In genomic region chr9:91421022-91421765, GRCh38 we compare ENCODE assay signal across 8 cellular contexts. TPM values are rescaled to one million over a fixed set of nuclear protein-coding genes. Genes with fewer than 3 reads are reported as not detected.
DNase-seq lines count a peak whose midpoint lies in the region; ATAC-seq and TF ChIP-seq lines count a peak whose summit lies in the region.

No MANE protein-coding gene starts in this region.

- peak overlapping the region; percentile 92 for H3K4me3 ChIP-seq in BLaER1
- peak overlapping the region; percentile 59 to 88 (median 81) for H3K4me3 ChIP-seq in breast epithelium
- peak overlapping the region; percentile 64 for H3K4me3 ChIP-seq in kidney epithelial cell (ENCODE audit: low read depth, low read length)

- no peaks in the 10 kb centered on the region for H3K9me3 Mint-ChIP-seq in IgD-negative memory B cell
- H3K9me3 Mint-ChIP-seq in stimulated activated memory B cell treated with anti-CD40 and anti-IgM and Interleukin-4, amounts not matched to agents 10 μg/mL and 1 μg/mL and 100 μg/mL, for 72 hours = no peaks in the 10 kb centered on the region

- H3K27ac Mint-ChIP-seq in IgD-negative memory B cell = peak overlapping the region in 1 of 3 donors; percentile 91
- peak overlapping the region; percentile 90 for H3K27ac Mint-ChIP-seq in stimulated activated memory B cell treated with anti-CD40 and anti-IgM and Interleukin-4, amounts not matched to agents 10 μg/mL and 1 μg/mL and 100 μg/mL, for 72 hours

- H3K27me3 ChIP-seq in BLaER1 (peaks cover 12% of the 10 kb centered on the region), breast epithelium (no peaks in the 10 kb centered on the region), kidney epithelial cell (ENCODE audit: control insufficient read depth, insufficient read depth, low read length) (no peaks in the 10 kb centered on the region)

- peaks cover 70% of the 10 kb centered on the region for H4K20me1 ChIP-seq in BLaER1

- H3K4me1 Mint-ChIP-seq in IgD-negative memory B cell = peaks cover 19 to 38% (median 33%) of the 10 kb centered on the region in 3 donors
- peaks cover 64% of the 10 kb centered on the region for H3K4me1 Mint-ChIP-seq in stimulated activated memory B cell treated with anti-CD40 and anti-IgM and Interleukin-4, amounts not matched to agents 10 μg/mL and 1 μg/mL and 100 μg/mL, for 72 hours

- H3K4me2 ChIP-seq in BLaER1 = peak overlapping the region; percentile 80

- no peak for TF ChIP-seq CTCF in breast epithelium (IDR thresholded peaks at IDR 0.05)
- TF ChIP-seq CTCF in kidney epithelial cell (IDR thresholded peaks at IDR 0.05; ENCODE audit: insufficient read depth, low read length, poor library complexity, severe bottlenecking) = peak; percentile 74

- intact Hi-C loops in breast epithelium (cut with DNase I; ENCODE audit: low total_unique reads) = loop anchor here (5.0 to 10.0 kb wide), 3 partner anchors 116 to 386 kb away; no protein-coding TSS in a partner anchor

- 0 out of 2 replicates have a peak, but pooled peaks cover 1% of the 10 kb centered on the region for H3K36me3 ChIP-seq in BLaER1
- no peaks in the 10 kb centered on the region for H3K36me3 ChIP-seq in breast epithelium
- H3K36me3 ChIP-seq in kidney epithelial cell (ENCODE audit: control insufficient read depth, insufficient read depth, low read length) = no peaks in the 10 kb centered on the region

- DNase-seq in breast epithelium (ENCODE audit: low spot score in 2 of 2) (no peak), kidney epithelial cell (ENCODE audit: low read depth) (no peak), RKO (ENCODE audit: low spot score) (no peak), NCI-H446 (lab: John Stamatoyannopoulos, UW) (no peak)

- no peak for ATAC-seq in stimulated activated memory B cell treated with anti-CD40 and anti-IgM and Interleukin-4, amounts not matched to agents 10 μg/mL and 1 μg/mL and 100 μg/mL, for 72 hours
- ATAC-seq in HG02884 (IDR thresholded peaks at IDR 0.05; ENCODE audit: unreplicated experiment) = no peak

- no peaks in the 10 kb centered on the region for H3K36me3 Mint-ChIP-seq in IgD-negative memory B cell
- peaks cover 29% of the 10 kb centered on the region for H3K36me3 Mint-ChIP-seq in stimulated activated memory B cell treated with anti-CD40 and anti-IgM and Interleukin-4, amounts not matched to agents 10 μg/mL and 1 μg/mL and 100 μg/mL, for 72 hours

- H3K4me3 Mint-ChIP-seq in IgD-negative memory B cell = peak overlapping the region; percentile 59 to 98 (median 82)
- peak overlapping the region; percentile 92 for H3K4me3 Mint-ChIP-seq in stimulated activated memory B cell treated with anti-CD40 and anti-IgM and Interleukin-4, amounts not matched to agents 10 μg/mL and 1 μg/mL and 100 μg/mL, for 72 hours

- H3K9ac ChIP-seq in BLaER1 = peak overlapping the region; percentile 92

- peaks cover 33% of the 10 kb centered on the region for H3K27me3 Mint-ChIP-seq in IgD-negative memory B cell
- H3K27me3 Mint-ChIP-seq in stimulated activated memory B cell treated with anti-CD40 and anti-IgM and Interleukin-4, amounts not matched to agents 10 μg/mL and 1 μg/mL and 100 μg/mL, for 72 hours = no peaks in the 10 kb centered on the region

- H3K4me1 ChIP-seq in BLaER1 (peaks cover 65% of the 10 kb centered on the region), breast epithelium (peaks cover 0 to 12% of the 10 kb centered on the region in 2 donors)

- no peak for TF ChIP-seq POLR2A in breast epithelium (IDR thresholded peaks at IDR 0.05)

- H3K9me3 ChIP-seq in BLaER1 = no peaks in the 10 kb centered on the region
- no peaks in the 10 kb centered on the region for H3K9me3 ChIP-seq in breast epithelium

- H3K27ac ChIP-seq in BLaER1 = peak overlapping the region; percentile 90
- peak overlapping the region; percentile 93 to 100 for H3K27ac ChIP-seq in breast epithelium

RNA-seq across cellular contexts. Expression of gene NFIL3, which starts 2.4 kb away (rescaled TPM):
- 3.1 TPM for polyA plus RNA-seq in IgD-negative memory B cell
- 10 to 100 TPM; 65.1 to 87.2 (median 74.9) TPM for total RNA-seq in breast epithelium
- total RNA-seq in kidney epithelial cell = 29.1 and 31.1 TPM in 2 replicates

RNA-seq across cellular contexts. Expression of gene AUH, which starts 59.5 kb away (rescaled TPM):
- 15.7 TPM for polyA plus RNA-seq in IgD-negative memory B cell
- total RNA-seq in breast epithelium (10 to 100 TPM; 34.2 to 64.4 (median 50.8) TPM), kidney epithelial cell (11.3 and 16.6 TPM in 2 replicates)
